In genomic region chr11:69674886-69675714, GRCh38 we compare ENCODE assay signal across 1 cellular context.
TF ChIP-seq lines count a peak whose summit lies in the region.

Gene LTO1 (minus strand): TSS chr11:69675353. CDS start chr11:69675239, 114 bp downstream.

TF ChIP-seq in HepG2, 621 proteins besides CTCF, POLR2A, EP300 and RAD21 (continued from another document and continues in another):
- TF ChIP-seq ZNF414 (CRISPR knock-in tag; IDR thresholded peaks at IDR 0.05) (peak; percentile 93), POLR2AphosphoS5 (IDR thresholded peaks at IDR 0.05; ENCODE audit: low read depth, low read length) (peak; percentile 91), ZNF557 (CRISPR knock-in tag; IDR thresholded peaks at IDR 0.05) (no peak), ZNF24 (IDR thresholded peaks at IDR 0.05) (no peak), EEA1 (CRISPR knock-in tag; IDR thresholded peaks at IDR 0.05; ENCODE audit: borderline replicate concordance) (no peak), ZNF496 (CRISPR knock-in tag; IDR thresholded peaks at IDR 0.05; ENCODE audit: insufficient replicate concordance) (no peak), ZBTB8A (CRISPR knock-in tag; IDR thresholded peaks at IDR 0.05; ENCODE audit: borderline replicate concordance, low read depth) (no peak), GMEB1 (CRISPR knock-in tag; IDR thresholded peaks at IDR 0.05; ENCODE audit: borderline replicate concordance) (peak; percentile 77; the same call in 1 of the 2 replicates), ZNF501 (CRISPR knock-in tag; IDR thresholded peaks at IDR 0.05) (peak; percentile 97), MTF2 (CRISPR knock-in tag; IDR thresholded peaks at IDR 0.05; ENCODE audit: borderline replicate concordance) (no peak), ZNF567 (CRISPR knock-in tag; IDR thresholded peaks at IDR 0.05; ENCODE audit: borderline replicate concordance) (no peak; the same call in 1 of the 2 replicates), SP2 (CRISPR knock-in tag; IDR thresholded peaks at IDR 0.05) (peak; percentile 59), ZNF329 (CRISPR knock-in tag; IDR thresholded peaks at IDR 0.05; ENCODE audit: low read depth) (peak; percentile 19; the same call in 1 of the 2 replicates), FOXC1 (CRISPR knock-in tag; IDR thresholded peaks at IDR 0.05; ENCODE audit: borderline replicate concordance) (peak; percentile 91), STAG1 (CRISPR knock-in tag; IDR thresholded peaks at IDR 0.05) (no peak), TFDP2 (CRISPR knock-in tag; IDR thresholded peaks at IDR 0.05) (peak; percentile 68), RNF2 (conservative IDR thresholded peaks at IDR 0.05; ENCODE audit: low read depth) (peak; percentile 84), SALL2 (CRISPR knock-in tag; IDR thresholded peaks at IDR 0.05) (no peak), SKIL (CRISPR knock-in tag; IDR thresholded peaks at IDR 0.05; ENCODE audit: borderline replicate concordance) (no peak), ZNF546 (CRISPR knock-in tag; conservative IDR thresholded peaks at IDR 0.05) (peak; percentile 61), FOXP4 (CRISPR knock-in tag; IDR thresholded peaks at IDR 0.05) (no peak), ZSCAN29 (CRISPR knock-in tag; conservative IDR thresholded peaks at IDR 0.05) (no peak), ZC3H13 (CRISPR knock-in tag; IDR thresholded peaks at IDR 0.05) (0 out of 2 replicates have a peak, but pooled peaks have one; percentile 51), ZNF17 (CRISPR knock-in tag; IDR thresholded peaks at IDR 0.05) (no peak), ZNF350 (CRISPR knock-in tag; IDR thresholded peaks at IDR 0.05; ENCODE audit: borderline replicate concordance, low read depth) (peak; percentile 92), ZSCAN30 (CRISPR knock-in tag; IDR thresholded peaks at IDR 0.05) (no peak), ZNF563 (CRISPR knock-in tag; IDR thresholded peaks at IDR 0.05) (peak; percentile 77), SMC3 (IDR thresholded peaks at IDR 0.05; ENCODE audit: low read length) (no peak), MYC (CRISPR knock-in tag; IDR thresholded peaks at IDR 0.05; ENCODE audit: borderline replicate concordance) (peak; percentile 68), ZFP62 (CRISPR knock-in tag; IDR thresholded peaks at IDR 0.05) (no peak), BORCS8-MEF2B (CRISPR knock-in tag; IDR thresholded peaks at IDR 0.05) (peak; percentile 90), ZNF841 (CRISPR knock-in tag; IDR thresholded peaks at IDR 0.05; ENCODE audit: borderline replicate concordance) (no peak), KLF6 (CRISPR knock-in tag; IDR thresholded peaks at IDR 0.05) (peak; percentile 65; the same call in 1 of the 2 replicates), HNRNPL (IDR thresholded peaks at IDR 0.05; ENCODE audit: low read depth, low read length) (no peak), ATF4 (CRISPR knock-in tag; IDR thresholded peaks at IDR 0.05) (peak in 1 of 2 experiments; percentile 32; a peak in 1 of 4 replicates), MED8 (CRISPR knock-in tag; IDR thresholded peaks at IDR 0.05; ENCODE audit: insufficient replicate concordance) (peak; percentile 35), SMARCE1 (IDR thresholded peaks at IDR 0.05; ENCODE audit: borderline replicate concordance) (no peak), ZNF605 (CRISPR knock-in tag; IDR thresholded peaks at IDR 0.05) (peak; percentile 62), MTF1 (CRISPR knock-in tag; IDR thresholded peaks at IDR 0.05) (peak; percentile 30; the same call in 1 of the 2 replicates), ZNF280D (CRISPR knock-in tag; IDR thresholded peaks at IDR 0.05) (peak; percentile 35; the same call in 1 of the 2 replicates), MAFK (conservative IDR thresholded peaks at IDR 0.05 in 1 of 2, IDR thresholded peaks at IDR 0.05 in 1 of 2; ENCODE audit: low read length in 2 of 2) (no peak), NFATC3 (CRISPR knock-in tag; IDR thresholded peaks at IDR 0.05) (no peak), PLRG1 (conservative IDR thresholded peaks at IDR 0.05) (no peak), FOXA1 (IDR thresholded peaks at IDR 0.05) (no peak), FOXA1 (CRISPR knock-in tag; IDR thresholded peaks at IDR 0.05) (no peak), NCOA2 (CRISPR knock-in tag; IDR thresholded peaks at IDR 0.05) (no peak; the same call in none of the 2 replicates), CERS6 (CRISPR knock-in tag; IDR thresholded peaks at IDR 0.05) (0 out of 2 replicates have a peak, but pooled peaks have one; percentile 38), ZNF766 (CRISPR knock-in tag; IDR thresholded peaks at IDR 0.05; ENCODE audit: borderline replicate concordance) (no peak), ZNF326 (CRISPR knock-in tag; IDR thresholded peaks at IDR 0.05; ENCODE audit: borderline replicate concordance) (no peak), HOXD1 (CRISPR knock-in tag; IDR thresholded peaks at IDR 0.05) (no peak), ZSCAN9 (CRISPR knock-in tag; IDR thresholded peaks at IDR 0.05; ENCODE audit: borderline replicate concordance) (peak; percentile 44; the same call in 1 of the 2 replicates), PHF20 (CRISPR knock-in tag; IDR thresholded peaks at IDR 0.05) (peak; percentile 95), NFE2L2 (IDR thresholded peaks at IDR 0.05; ENCODE audit: low read length) (no peak), ZNF674 (CRISPR knock-in tag; IDR thresholded peaks at IDR 0.05; ENCODE audit: low read depth) (no peak), BHLHE40 (IDR thresholded peaks at IDR 0.05; ENCODE audit: low read length) (peak; percentile 69), SOX5 (CRISPR knock-in tag; IDR thresholded peaks at IDR 0.05; ENCODE audit: borderline replicate concordance) (peak; percentile 34; the same call in 1 of the 2 replicates), ELF4 (CRISPR knock-in tag; IDR thresholded peaks at IDR 0.05; ENCODE audit: borderline replicate concordance) (peak; percentile 70; the same call in 1 of the 2 replicates), CCDC6 (CRISPR knock-in tag; IDR thresholded peaks at IDR 0.05) (peak; percentile 62; the same call in 1 of the 2 replicates), ZNF34 (CRISPR knock-in tag; IDR thresholded peaks at IDR 0.05; ENCODE audit: borderline replicate concordance) (0 out of 2 replicates have a peak, but pooled peaks have one; percentile 37), ZNF564 (CRISPR knock-in tag; IDR thresholded peaks at IDR 0.05) (no peak), MBNL3 (CRISPR knock-in tag; conservative IDR thresholded peaks at IDR 0.05) (no peak), ZNF33A (CRISPR knock-in tag; IDR thresholded peaks at IDR 0.05; ENCODE audit: borderline replicate concordance) (peak; percentile 81; the same call in 1 of the 2 replicates), ELK4 (CRISPR knock-in tag; IDR thresholded peaks at IDR 0.05; ENCODE audit: borderline replicate concordance) (peak; percentile 9; the same call in 1 of the 2 replicates), TOE1 (CRISPR knock-in tag; IDR thresholded peaks at IDR 0.05) (0 out of 2 replicates have a peak, but pooled peaks have one; percentile 19), ZNF549 (CRISPR knock-in tag; IDR thresholded peaks at IDR 0.05) (no peak)
